Comparison of ENCODE assay signal across 16 cellular contexts in the genomic region with DNA sequence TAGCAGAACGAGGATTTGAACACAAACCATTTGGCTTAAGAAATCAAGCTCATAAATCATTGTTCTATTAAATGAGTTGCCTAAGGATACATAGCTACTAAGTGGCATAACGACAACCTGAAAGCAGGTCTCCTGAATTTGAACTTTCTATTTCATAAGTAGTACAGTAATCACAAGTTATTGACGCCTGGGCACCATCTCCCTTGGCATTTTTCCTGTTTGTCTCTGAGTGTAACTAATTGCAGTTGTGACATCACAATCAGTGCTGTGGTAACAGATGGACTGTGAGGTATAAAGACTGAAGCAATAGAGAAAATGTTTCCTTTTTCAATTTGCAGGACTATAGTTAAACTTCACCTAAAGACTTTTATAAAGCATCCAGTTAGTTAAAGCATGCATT.
"Had no signal": no experiment of that assay in that cellular context is flagged by ENCODE, and none has a peak within 500 bp of the region (broad histone marks: within the 10 kb centered on the region; RNA-seq: fewer than 3 reads in every experiment).

No MANE protein-coding gene starts in this region.

- H3K27me3 ChIP-seq: cardiac muscle cell, heart left ventricle, pancreas had no signal

- H3K27me3 Mint-ChIP-seq: activated CD4-positive, alpha-beta T cell treated with anti-CD3 and anti-CD28 coated beads, Interleukin-2, amount 10 ng/mL, durations not matched to agents 7 days and 5 days; activated naive CD8-positive, alpha-beta T cell treated with anti-CD3 and anti-CD28 coated beads, Interleukin-2, amount 10 ng/mL, durations not matched to agents 7 days and 5 days had no signal

- H3K4me3 Mint-ChIP-seq: activated CD4-positive, alpha-beta T cell treated with anti-CD3 and anti-CD28 coated beads, Interleukin-2, amount 10 ng/mL, durations not matched to agents 7 days and 5 days; activated naive CD8-positive, alpha-beta T cell treated with anti-CD3 and anti-CD28 coated beads, Interleukin-2, amount 10 ng/mL, durations not matched to agents 7 days and 5 days; activated T-helper 1 cell treated with anti-CD3 and anti-CD28 coated beads, Interleukin-12 subunit alpha, Interleukin-12 subunit beta, Interleukin-2, Interleukin-4 antibody, amounts not matched to agents 30 ng/mL and 10 ng/mL and 1 ng/mL, durations not matched to agents 14 hours and 24 hours and 36 hours; naive B cell; stimulated activated naive B cell treated with anti-CD40 and anti-IgM and Interleukin-4, amounts not matched to agents 10 μg/mL and 1 μg/mL and 100 μg/mL, for 72 hours; T-helper 2 cell treated with Interferon-gamma antibody and Interleukin-4, amounts not matched to agents 5 μg/mL and 100 μg/mL, for 36 hours had no signal

- H3K27ac ChIP-seq: cardiac muscle cell, pancreas had no signal

- H3K9me3 Mint-ChIP-seq: naive B cell; stimulated activated naive B cell treated with anti-CD40 and anti-IgM and Interleukin-4, amounts not matched to agents 10 μg/mL and 1 μg/mL and 100 μg/mL, for 72 hours had no signal

- H3K4me1 Mint-ChIP-seq: naive B cell; stimulated activated naive B cell treated with anti-CD40 and anti-IgM and Interleukin-4, amounts not matched to agents 10 μg/mL and 1 μg/mL and 100 μg/mL, for 72 hours had no signal

- H3K27ac Mint-ChIP-seq: activated CD4-positive, alpha-beta T cell treated with anti-CD3 and anti-CD28 coated beads, Interleukin-2, amount 10 ng/mL, durations not matched to agents 7 days and 5 days; activated naive CD8-positive, alpha-beta T cell treated with anti-CD3 and anti-CD28 coated beads, Interleukin-2, amount 10 ng/mL, durations not matched to agents 7 days and 5 days; activated T-helper 1 cell treated with anti-CD3 and anti-CD28 coated beads, Interleukin-12 subunit alpha, Interleukin-12 subunit beta, Interleukin-2, Interleukin-4 antibody, amounts not matched to agents 30 ng/mL and 10 ng/mL and 1 ng/mL, durations not matched to agents 14 hours and 24 hours and 36 hours; naive B cell; stimulated activated naive B cell treated with anti-CD40 and anti-IgM and Interleukin-4, amounts not matched to agents 10 μg/mL and 1 μg/mL and 100 μg/mL, for 72 hours; T-helper 2 cell treated with Interferon-gamma antibody and Interleukin-4, amounts not matched to agents 5 μg/mL and 100 μg/mL, for 36 hours had no signal

- H3K4me3 ChIP-seq: cardiac muscle cell, heart left ventricle, pancreas had no signal

- H3K9me3 ChIP-seq: heart left ventricle, pancreas had no signal

- ATAC-seq: left colon; stimulated activated naive B cell treated with anti-CD40 and anti-IgM and Interleukin-4, amounts not matched to agents 10 μg/mL and 1 μg/mL and 100 μg/mL, for 72 hours had no signal

- DNase-seq: activated CD4-positive, alpha-beta T cell treated with anti-CD3 and anti-CD28 coated beads, Interleukin-2, amount 10 ng/mL, durations not matched to agents 7 days and 5 days; activated CD8-positive, alpha-beta memory T cell treated with anti-CD3 and anti-CD28 coated beads for 24 hours; activated naive CD8-positive, alpha-beta T cell treated with anti-CD3 and anti-CD28 coated beads, Interleukin-2, amount 10 ng/mL, durations not matched to agents 7 days and 5 days; erythroblast; foreskin melanocyte; mammary epithelial cell; naive B cell; stimulated activated CD4-positive, alpha-beta T cell treated with anti-CD3 and anti-CD28 coated beads, Interleukin-2, amount 100 ng/mL, for 48 hours; stimulated activated naive B cell treated with anti-CD40 and anti-IgM and Interleukin-4, amounts not matched to agents 10 μg/mL and 1 μg/mL and 100 μg/mL, for 72 hours; trophoblast cell had no signal

- H3K36me3 Mint-ChIP-seq: naive B cell; stimulated activated naive B cell treated with anti-CD40 and anti-IgM and Interleukin-4, amounts not matched to agents 10 μg/mL and 1 μg/mL and 100 μg/mL, for 72 hours had no signal

- H3K36me3 ChIP-seq: cardiac muscle cell, heart left ventricle, pancreas had no signal
